Comparison of ENCODE assay signal across 17 cellular contexts in the genomic region with DNA sequence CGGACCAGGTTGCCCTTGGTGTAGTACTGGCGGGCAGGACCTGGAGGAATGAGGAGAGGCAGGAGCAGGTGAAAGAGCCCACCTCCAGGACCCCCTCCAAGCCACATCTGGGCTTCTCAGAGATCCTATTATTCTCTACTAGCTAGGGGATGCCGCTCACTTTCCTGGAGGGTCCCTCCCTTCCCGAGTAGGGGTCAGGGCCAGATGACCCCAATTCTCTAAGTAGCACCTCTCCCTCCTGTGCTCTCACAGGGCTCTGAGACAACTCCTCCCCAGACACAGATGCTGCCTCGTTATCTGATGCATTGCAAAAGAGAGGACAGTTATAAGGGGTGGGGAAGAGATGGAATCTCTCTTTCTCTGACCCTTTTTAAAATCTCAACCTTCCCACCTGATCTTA. TPM values are rescaled to one million over a fixed set of nuclear protein-coding genes. Genes with fewer than 3 reads are reported as not detected.
DNase-seq lines count a peak whose midpoint lies in the region; ATAC-seq and TF ChIP-seq lines count a peak whose summit lies in the region.
"Had no signal": no experiment of that assay in that cellular context is flagged by ENCODE, and none has a peak within 500 bp of the region (broad histone marks: within the 10 kb centered on the region; RNA-seq: fewer than 3 reads in every experiment).

No MANE protein-coding gene starts in this region.

- H3K27me3 ChIP-seq in PC-3 (ENCODE audit: low read length) (peaks cover 13% of the 10 kb centered on the region; the same call in 1 of the 2 replicates), spleen (replicated peaks in 1 of 7) (no peaks in the 10 kb centered on the region), WERI-Rb-1 (ENCODE audit: insufficient read depth, low read depth, severe bottlenecking) (no peaks in the 10 kb centered on the region)
- H3K27me3 ChIP-seq: right atrium auricular region had no signal

- H3K4me3 ChIP-seq in PC-3 (ENCODE audit: low read length) (peak overlapping the region; percentile 40; the same call in 1 of the 2 replicates), spleen (peak overlapping the region in 1 of 8 donors; percentile 30), WERI-Rb-1 (ENCODE audit: low read depth, low read length) (no peak overlapping the region)
- H3K4me3 ChIP-seq: right atrium auricular region had no signal

- no peaks in the 10 kb centered on the region for H3K36me3 ChIP-seq in PC-3 (ENCODE audit: low read depth, low read length)
- H3K36me3 ChIP-seq in spleen, result no peaks in the 10 kb centered on the region
- H3K36me3 ChIP-seq in WERI-Rb-1, result no peaks in the 10 kb centered on the region
- H3K36me3 ChIP-seq: right atrium auricular region had no signal

- H3K9me3 Mint-ChIP-seq in activated naive CD4-positive, alpha-beta T cell treated with anti-CD3 and anti-CD28 coated beads for 36 hours, result peaks cover 21% of the 10 kb centered on the region
- H3K9me3 Mint-ChIP-seq in immature natural killer cell, result no peaks in the 10 kb centered on the region

- no peak for TF ChIP-seq POLR2A in spleen (IDR thresholded peaks at IDR 0.05)

- H3K4me3 Mint-ChIP-seq in activated naive CD4-positive, alpha-beta T cell treated with anti-CD3 and anti-CD28 coated beads for 36 hours, result peak overlapping the region; percentile 64
- peak overlapping the region; percentile 75 to 87 (median 80) for H3K4me3 Mint-ChIP-seq in immature natural killer cell

- H3K9me3 ChIP-seq in PC-3 (ENCODE audit: low read length), result no peaks in the 10 kb centered on the region
- H3K9me3 ChIP-seq in spleen, result peaks cover 0 to 3% (median 0%) of the 10 kb centered on the region in 8 donors
- H3K9me3 ChIP-seq in WERI-Rb-1 (ENCODE audit: severe bottlenecking), result no peaks in the 10 kb centered on the region
- H3K9me3 ChIP-seq: right atrium auricular region had no signal

- ATAC-seq in PC-3 (no peak), HG03521 (IDR thresholded peaks at IDR 0.05; ENCODE audit: unreplicated experiment) (no peak)

- peak overlapping the region; percentile 50 for H2AFZ ChIP-seq in PC-3 (ENCODE audit: low read length)

- H3K36me3 Mint-ChIP-seq in activated naive CD4-positive, alpha-beta T cell treated with anti-CD3 and anti-CD28 coated beads for 36 hours (ENCODE audit: low read depth), result peaks cover 53% of the 10 kb centered on the region
- peaks cover 10 to 16% (median 13%) of the 10 kb centered on the region in 3 donors for H3K36me3 Mint-ChIP-seq in immature natural killer cell

- no peaks in the 10 kb centered on the region for H3K27me3 Mint-ChIP-seq in activated naive CD4-positive, alpha-beta T cell treated with anti-CD3 and anti-CD28 coated beads for 36 hours (ENCODE audit: low read depth)
- H3K27me3 Mint-ChIP-seq in immature natural killer cell (ENCODE audit: low read depth in 3 of 3), result peaks cover 2 to 14% (median 8%) of the 10 kb centered on the region in 3 donors
- H3K27me3 Mint-ChIP-seq: IgD-negative memory B cell had no signal

- peak overlapping the region; percentile 73 for H3K4me2 ChIP-seq in PC-3 (ENCODE audit: low read length)

- intact Hi-C loops in activated naive CD4-positive, alpha-beta T cell treated with anti-CD3 and anti-CD28 coated beads for 36 hours (cut with micrococcal nuclease), result no loop called here
- intact Hi-C loops in PC-3 (cut with micrococcal nuclease), result no loop called here
- intact Hi-C loops in spleen (cut with DNase I; ENCODE audit: low total_unique reads), result no loop called here

- H3K27ac ChIP-seq in PC-3 (ENCODE audit: low read length) (no peak overlapping the region), spleen (peak overlapping the region in 7 of 8 donors; percentile 20 to 71 (median 65)), WERI-Rb-1 (no peak overlapping the region)
- H3K27ac ChIP-seq: HL-60, right atrium auricular region, VCaP had no signal

- no peaks in the 10 kb centered on the region for H3F3A ChIP-seq in PC-3 (ENCODE audit: low read length, unreplicated experiment)

- no peak for DNase-seq in activated naive CD4-positive, alpha-beta T cell treated with anti-CD3 and anti-CD28 coated beads for 36 hours
- DNase-seq in activated naive CD4-positive, alpha-beta T cell treated with anti-CD3 and anti-CD28 coated beads, Interleukin-2, amount 50 U/mL, for 16 hours, result no peak
- no peak for DNase-seq in PC-3
- no peak for DNase-seq in immature natural killer cell
- no peak for DNase-seq in spleen
- no peak for DNase-seq in WERI-Rb-1
- no peak for DNase-seq in 8988T
- DNase-seq: COR-L47; NCI-H187; NK-92 treated with Interleukin-12 subunit alpha and Interleukin-12 subunit beta, amount 100 ng/mL, for 24 hours; SW 1271 had no signal

- no peaks in the 10 kb centered on the region for H3K79me2 ChIP-seq in PC-3 (ENCODE audit: low read length)

- no TSS peak for BruUV-seq in PC-3 (replicated peaks; lab: Mats Ljungman, UMichigan)

- POLR2A ChIA-PET in PC-3 (lab: Charles Lee; ENCODE audit: unreplicated experiment), result no interaction called here

- CTCF ChIA-PET in activated naive CD4-positive, alpha-beta T cell treated with anti-CD3 and anti-CD28 coated beads for 36 hours (lab: Charles Lee), result no interaction called here
- CTCF ChIA-PET in PC-3 (lab: Charles Lee), result no interaction called here

- TF ChIP-seq CTCF in PC-3 (conservative IDR thresholded peaks at IDR 0.05; ENCODE audit: low read depth, low read length) (no peak), spleen (IDR thresholded peaks at IDR 0.05 in 8 of 11, conservative IDR thresholded peaks at IDR 0.05 in 3 of 11) (no peak), WERI-Rb-1 (IDR thresholded peaks at IDR 0.05; ENCODE audit: low read depth, low read length) (no peak)

- H3K4me1 Mint-ChIP-seq in activated naive CD4-positive, alpha-beta T cell treated with anti-CD3 and anti-CD28 coated beads for 36 hours (ENCODE audit: low read depth), result peaks cover 4% of the 10 kb centered on the region
- H3K4me1 Mint-ChIP-seq in immature natural killer cell, result peaks cover 33 to 44% of the 10 kb centered on the region in 2 donors

- no peaks in the 10 kb centered on the region for H4K20me1 ChIP-seq in PC-3 (ENCODE audit: low read length)

- no peak overlapping the region for H3K9ac ChIP-seq in PC-3 (ENCODE audit: low read length)

- H3K27ac Mint-ChIP-seq in activated naive CD4-positive, alpha-beta T cell treated with anti-CD3 and anti-CD28 coated beads for 36 hours, result no peak overlapping the region
- peak overlapping the region in 5 of 6 donors; percentile 49 to 91 (median 86) for H3K27ac Mint-ChIP-seq in immature natural killer cell

- H3K4me1 ChIP-seq in PC-3 (ENCODE audit: insufficient read depth, low read length), result 0 out of 2 replicates have a peak, but pooled peaks cover 5% of the 10 kb centered on the region
- H3K4me1 ChIP-seq in spleen, result peaks cover 0 to 22% (median 9%) of the 10 kb centered on the region in 6 donors
- H3K4me1 ChIP-seq: right atrium auricular region had no signal

- WGBS in spleen, 5 donors, result 46 to 69% (median 60%) methylated on average over 5 of the region's 5 CpGs

- H3K9me2 ChIP-seq in PC-3 (replicated peaks; ENCODE audit: low read length), result no peaks in the 10 kb centered on the region

RNA-seq across cellular contexts. Expression of gene GP6, which starts 22.9 kb away (rescaled TPM):
- total RNA-seq in activated naive CD4-positive, alpha-beta T cell treated with anti-CD3 and anti-CD28 coated beads for 36 hours, result not detected
- total RNA-seq in PC-3 (2014; rRNA removed), result 0.58 TPM in 1 of 2 replicates, not detected in the other
- under 1 TPM in 2 of 3 donors, not detected in 1; 0.64 to 0.78 TPM for polyA plus RNA-seq in immature natural killer cell
- total RNA-seq in spleen, result 1 to 10 TPM; 1.3 to 3.8 (median 1.7) TPM
- polyA plus RNA-seq in spleen, result under 1 TPM; 0.09 to 0.41 (median 0.35) TPM
- total RNA-seq: urinary bladder had no signal

RNA-seq across cellular contexts. Expression of gene RDH13, which starts 47.8 kb away (rescaled TPM):
- 1 to 10 TPM; 8.7 to 8.9 TPM for total RNA-seq in activated naive CD4-positive, alpha-beta T cell treated with anti-CD3 and anti-CD28 coated beads for 36 hours
- total RNA-seq in PC-3 (2014; rRNA removed), result 80.4 and 85.7 TPM in 2 replicates
- 10 to 100 TPM in 1 of 3 donors, 1 to 10 TPM in 2; 4.2 to 17.0 (median 4.5) TPM for polyA plus RNA-seq in immature natural killer cell
- 10 to 100 TPM; 15.3 to 31.5 (median 17.9) TPM for total RNA-seq in spleen
- 10 to 100 TPM in 1 of 3 donors, 1 to 10 TPM in 2; 4.6 to 13.5 (median 7.6) TPM for polyA plus RNA-seq in spleen

RNA-seq across cellular contexts. Expression of gene NLRP2, which starts 49.0 kb away (rescaled TPM):
- total RNA-seq in activated naive CD4-positive, alpha-beta T cell treated with anti-CD3 and anti-CD28 coated beads for 36 hours, result 1 to 10 TPM; 5.5 TPM
- total RNA-seq in PC-3 (2014; rRNA removed), result not detected in 2 replicates
- polyA plus RNA-seq in immature natural killer cell, result 10 to 100 TPM in 1 of 3 donors, 1 to 10 TPM in 2; 1.9 to 18.7 (median 4.4) TPM
- total RNA-seq in spleen, result 10 to 100 TPM in 2 of 7 donors, 1 to 10 TPM in 5; 5.1 to 21.2 (median 7.6) TPM
- polyA plus RNA-seq in spleen, result 10 to 100 TPM in 1 of 3 donors, 1 to 10 TPM in 2; 2.0 to 16.1 (median 3.8) TPM

Comparison
In these comparisons a context has a peak if more than half of its experiments do, and no peak if none do; other contexts are left out.
1. H3K27ac ChIP-seq: peak in spleen (7 of 8); none in PC-3 (single experiment) and WERI-Rb-1 (single experiment).